Comparison of ENCODE assay signal across 8 cellular contexts in the genomic region with DNA sequence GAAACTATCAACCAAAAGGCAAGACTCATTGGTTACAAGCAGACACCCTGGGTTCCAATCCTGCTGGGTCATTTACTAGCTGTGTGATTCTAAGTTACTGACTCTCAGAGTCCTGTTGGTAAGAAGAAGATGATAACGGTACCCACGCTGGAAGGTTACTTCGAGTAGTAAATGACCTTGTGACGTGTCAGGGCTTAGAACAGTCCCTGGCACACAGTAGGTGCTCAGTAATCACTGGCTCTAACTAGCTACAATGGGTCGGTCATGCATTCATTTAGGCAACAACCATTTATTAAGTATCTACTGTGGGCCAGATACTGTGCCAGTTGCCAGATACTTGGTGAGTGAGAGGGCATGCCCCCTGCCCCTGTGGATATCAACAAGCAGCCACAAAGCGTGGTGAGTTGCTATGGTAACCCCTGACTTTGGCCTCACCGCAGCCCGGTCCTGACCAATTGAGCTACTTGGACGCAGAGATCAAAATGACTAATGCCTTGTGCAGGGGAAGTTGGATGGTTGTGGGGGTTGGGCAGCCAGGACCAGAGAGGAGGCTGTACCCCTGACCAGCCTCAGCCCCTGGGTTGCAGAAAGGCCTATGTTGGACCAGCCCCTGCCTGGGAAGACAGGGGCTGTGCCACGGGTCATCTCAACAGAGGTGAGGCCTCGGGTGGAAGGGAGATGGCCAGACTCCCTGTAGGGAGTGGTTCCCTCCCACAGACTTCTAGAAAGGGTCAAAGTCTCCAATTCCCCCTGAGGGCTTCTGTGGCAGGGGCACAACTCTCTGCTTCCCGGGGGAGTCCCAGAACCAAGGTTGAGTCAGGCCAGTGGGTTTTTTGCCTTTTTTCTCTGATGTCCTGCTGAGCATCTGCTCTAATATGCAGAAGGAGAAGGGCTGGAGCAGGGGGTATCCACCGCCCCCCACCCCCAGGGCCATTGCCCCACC. TPM values are rescaled to one million over a fixed set of nuclear protein-coding genes. Genes with fewer than 3 reads are reported as not detected.
DNase-seq lines count a peak whose midpoint lies in the region; ATAC-seq, FAIRE-seq and TF ChIP-seq lines count a peak whose summit lies in the region.

No MANE protein-coding gene starts in this region.

- POLR2A ChIA-PET in RWPE1 (lab: Yijun Ruan, JAX; ENCODE audit: low non-redundant PET) = no interaction called here

- no peak overlapping the region for H3K4me3 ChIP-seq in fibroblast of the aortic adventitia (ENCODE audit: low read depth, low read length)

- TF ChIP-seq CTCF in RWPE1 (conservative IDR thresholded peaks at IDR 0.05; ENCODE audit: low read depth) = no peak
- no peak for TF ChIP-seq CTCF in fibroblast of the aortic adventitia (IDR thresholded peaks at IDR 0.05; ENCODE audit: insufficient read depth, low read length)
- no peak for TF ChIP-seq CTCF in GM10266 (IDR thresholded peaks at IDR 0.05; ENCODE audit: control insufficient read depth, insufficient read depth, low read depth, missing control alignments)

- DNase-seq in RWPE1 (ENCODE audit: low spot score) (peak; percentile 65), fibroblast of the aortic adventitia (ENCODE audit: low read depth) (peak; percentile 97), renal cortical epithelial cell (ENCODE audit: low read depth) (peak; percentile 95), frontal cortex (ENCODE audit: low spot score in 2 of 2) (no peak), GM10266 (ENCODE audit: extremely low spot score) (no peak)

- no peak for FAIRE-seq in frontal cortex (lab: Jason Lieb, UNC)

- no peak overlapping the region for H3K27ac ChIP-seq in RWPE1

- CTCF ChIA-PET in RWPE1 (lab: Yijun Ruan, JAX) = no interaction called here

- peak; percentile 40 for ATAC-seq in GM18867 (IDR thresholded peaks at IDR 0.05; ENCODE audit: unreplicated experiment)
- no peak for ATAC-seq in GM18520 (IDR thresholded peaks at IDR 0.05; ENCODE audit: unreplicated experiment)
- ATAC-seq in GM21529 (IDR thresholded peaks at IDR 0.05; ENCODE audit: unreplicated experiment) = no peak

RNA-seq across cellular contexts. Expression of gene DHRS3, which starts 16.0 kb away (rescaled TPM):
- total RNA-seq in fibroblast of the aortic adventitia (ENCODE audit: low replicate concordance) (64.4 and 114 TPM in 2 replicates), renal cortical epithelial cell (28.9 and 66.2 TPM in 2 replicates), frontal cortex (13.0 TPM)

RNA-seq across cellular contexts. Expression of gene AADACL4, which starts 41.9 kb away (rescaled TPM):
- total RNA-seq in fibroblast of the aortic adventitia (ENCODE audit: low replicate concordance) = not detected in 2 replicates
- total RNA-seq in renal cortical epithelial cell = not detected in 2 replicates
- not detected for total RNA-seq in frontal cortex

Comparison
In these comparisons a context has a peak if more than half of its experiments do, and no peak if none do; other contexts are left out.
1. DNase-seq: peak in RWPE1 (single experiment), fibroblast of the aortic adventitia (single experiment) and renal cortical epithelial cell (single experiment); none in frontal cortex (0 of 2) and GM10266 (single experiment).